In the genomic region with DNA sequence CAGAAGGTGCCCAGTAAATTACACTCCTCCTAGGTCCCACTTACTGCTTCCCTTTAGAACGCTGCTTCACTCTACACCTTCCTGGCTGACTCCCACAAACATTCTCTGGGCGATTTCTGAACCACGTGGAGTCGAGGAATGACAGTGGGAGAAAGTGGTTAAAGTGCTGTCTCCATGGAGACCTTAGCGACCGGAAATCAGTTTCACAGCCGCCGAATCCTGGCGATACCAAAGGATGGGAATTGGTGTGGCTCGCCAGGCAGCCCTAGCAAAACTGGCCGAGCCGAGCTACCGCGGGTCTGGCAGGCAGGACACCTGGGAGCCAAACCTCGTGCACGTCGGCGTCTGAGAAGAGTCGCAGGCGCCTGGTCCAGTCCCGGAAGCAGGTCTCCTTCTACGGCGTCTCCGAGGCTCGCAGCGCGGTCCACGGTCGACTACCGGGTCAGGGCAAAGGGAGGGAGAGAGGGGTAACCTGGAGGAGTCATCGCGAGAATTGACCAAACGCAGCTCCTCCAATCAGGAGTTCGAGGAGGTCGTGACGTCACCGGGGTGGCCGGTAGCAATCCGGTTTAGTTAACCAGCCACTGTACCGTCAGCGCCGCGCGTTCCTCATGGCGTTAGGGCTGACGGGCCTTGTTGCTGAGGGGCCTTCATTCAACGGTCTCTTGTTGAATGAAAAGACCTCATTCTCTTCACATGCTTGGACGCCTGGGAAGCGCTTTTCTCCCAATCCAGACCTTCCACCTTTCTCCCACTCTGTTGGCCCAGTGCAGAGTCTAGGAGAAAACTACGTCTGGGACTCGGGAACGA, we compare ENCODE assay signal across 1 cellular context.
TF ChIP-seq lines count a peak whose summit lies in the region.

Gene THADA, minus strand, starts transcription at position 436 of the 810 bp plus-strand sequence. CDS start 3,646 bp downstream, outside the sequence.

TF ChIP-seq in HepG2, 621 proteins besides CTCF, POLR2A, EP300 and RAD21 (continued from another document and continues in another):
- TF ChIP-seq FOXA1 (IDR thresholded peaks at IDR 0.05) (no peak), FOXA1 (CRISPR knock-in tag; IDR thresholded peaks at IDR 0.05) (peak; percentile 26; the same call in 1 of the 2 replicates), ZNF431 (CRISPR knock-in tag; IDR thresholded peaks at IDR 0.05; ENCODE audit: borderline replicate concordance, low read depth) (peak; percentile 53; the same call in 1 of the 2 replicates), DMTF1 (CRISPR knock-in tag; IDR thresholded peaks at IDR 0.05) (0 out of 2 replicates have a peak, but pooled peaks have one; percentile 42), YEATS2 (CRISPR knock-in tag; IDR thresholded peaks at IDR 0.05; ENCODE audit: borderline replicate concordance) (peak; percentile 97), MED8 (CRISPR knock-in tag; IDR thresholded peaks at IDR 0.05; ENCODE audit: insufficient replicate concordance) (no peak), ZNF292 (CRISPR knock-in tag; IDR thresholded peaks at IDR 0.05; ENCODE audit: borderline replicate concordance, low read depth) (peak; percentile 73; the same call in 1 of the 2 replicates), TOE1 (CRISPR knock-in tag; IDR thresholded peaks at IDR 0.05) (peak; percentile 61; the same call in 1 of the 2 replicates), ZNF468 (CRISPR knock-in tag; IDR thresholded peaks at IDR 0.05) (no peak; the same call in 1 of the 2 replicates), ZNF576 (CRISPR knock-in tag; IDR thresholded peaks at IDR 0.05) (no peak), CERS6 (CRISPR knock-in tag; IDR thresholded peaks at IDR 0.05) (no peak), ZNF18 (CRISPR knock-in tag; IDR thresholded peaks at IDR 0.05; ENCODE audit: insufficient replicate concordance) (no peak), HOXA3 (CRISPR knock-in tag; IDR thresholded peaks at IDR 0.05) (peak; percentile 99), PITX1 (CRISPR knock-in tag; IDR thresholded peaks at IDR 0.05) (peak; percentile 90), REPIN1 (CRISPR knock-in tag; IDR thresholded peaks at IDR 0.05; ENCODE audit: borderline replicate concordance, low read depth) (peak; percentile 92; the same call in 1 of the 2 replicates), JDP2 (CRISPR knock-in tag; IDR thresholded peaks at IDR 0.05; ENCODE audit: borderline replicate concordance) (no peak; the same call in 1 of the 2 replicates), ZNF674 (CRISPR knock-in tag; IDR thresholded peaks at IDR 0.05; ENCODE audit: low read depth) (no peak), CHCHD3 (CRISPR knock-in tag; IDR thresholded peaks at IDR 0.05) (0 out of 2 replicates have a peak, but pooled peaks have one; percentile 88), NR3C1 (CRISPR knock-in tag; IDR thresholded peaks at IDR 0.05) (no peak), ZNF205 (CRISPR knock-in tag; IDR thresholded peaks at IDR 0.05) (peak; percentile 78), ZNF660 (CRISPR knock-in tag; IDR thresholded peaks at IDR 0.05; ENCODE audit: borderline replicate concordance, low read depth) (peak; percentile 46; the same call in 1 of the 2 replicates), ZFY (CRISPR knock-in tag; IDR thresholded peaks at IDR 0.05) (peak; percentile 99), ZBTB46 (CRISPR knock-in tag; IDR thresholded peaks at IDR 0.05; ENCODE audit: borderline replicate concordance) (peak; percentile 66; the same call in 1 of the 2 replicates)
- TF ChIP-seq, protein P1, sequence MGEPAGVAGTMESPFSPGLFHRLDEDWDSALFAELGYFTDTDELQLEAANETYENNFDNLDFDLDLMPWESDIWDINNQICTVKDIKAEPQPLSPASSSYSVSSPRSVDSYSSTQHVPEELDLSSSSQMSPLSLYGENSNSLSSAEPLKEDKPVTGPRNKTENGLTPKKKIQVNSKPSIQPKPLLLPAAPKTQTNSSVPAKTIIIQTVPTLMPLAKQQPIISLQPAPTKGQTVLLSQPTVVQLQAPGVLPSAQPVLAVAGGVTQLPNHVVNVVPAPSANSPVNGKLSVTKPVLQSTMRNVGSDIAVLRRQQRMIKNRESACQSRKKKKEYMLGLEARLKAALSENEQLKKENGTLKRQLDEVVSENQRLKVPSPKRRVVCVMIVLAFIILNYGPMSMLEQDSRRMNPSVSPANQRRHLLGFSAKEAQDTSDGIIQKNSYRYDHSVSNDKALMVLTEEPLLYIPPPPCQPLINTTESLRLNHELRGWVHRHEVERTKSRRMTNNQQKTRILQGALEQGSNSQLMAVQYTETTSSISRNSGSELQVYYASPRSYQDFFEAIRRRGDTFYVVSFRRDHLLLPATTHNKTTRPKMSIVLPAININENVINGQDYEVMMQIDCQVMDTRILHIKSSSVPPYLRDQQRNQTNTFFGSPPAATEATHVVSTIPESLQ (CRISPR knock-in tag; conservative IDR thresholded peaks at IDR 0.05) = peak; percentile 89; the same call in 1 of the 2 replicates
- TF ChIP-seq, protein P2, sequence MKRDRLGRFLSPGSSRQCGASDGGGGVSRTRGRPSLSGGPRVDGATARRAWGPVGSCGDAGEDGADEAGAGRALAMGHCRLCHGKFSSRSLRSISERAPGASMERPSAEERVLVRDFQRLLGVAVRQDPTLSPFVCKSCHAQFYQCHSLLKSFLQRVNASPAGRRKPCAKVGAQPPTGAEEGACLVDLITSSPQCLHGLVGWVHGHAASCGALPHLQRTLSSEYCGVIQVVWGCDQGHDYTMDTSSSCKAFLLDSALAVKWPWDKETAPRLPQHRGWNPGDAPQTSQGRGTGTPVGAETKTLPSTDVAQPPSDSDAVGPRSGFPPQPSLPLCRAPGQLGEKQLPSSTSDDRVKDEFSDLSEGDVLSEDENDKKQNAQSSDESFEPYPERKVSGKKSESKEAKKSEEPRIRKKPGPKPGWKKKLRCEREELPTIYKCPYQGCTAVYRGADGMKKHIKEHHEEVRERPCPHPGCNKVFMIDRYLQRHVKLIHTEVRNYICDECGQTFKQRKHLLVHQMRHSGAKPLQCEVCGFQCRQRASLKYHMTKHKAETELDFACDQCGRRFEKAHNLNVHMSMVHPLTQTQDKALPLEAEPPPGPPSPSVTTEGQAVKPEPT (CRISPR knock-in tag; IDR thresholded peaks at IDR 0.05; ENCODE audit: low read depth) = 0 out of 2 replicates have a peak, but pooled peaks have one; percentile 27
- TF ChIP-seq, protein P3, sequence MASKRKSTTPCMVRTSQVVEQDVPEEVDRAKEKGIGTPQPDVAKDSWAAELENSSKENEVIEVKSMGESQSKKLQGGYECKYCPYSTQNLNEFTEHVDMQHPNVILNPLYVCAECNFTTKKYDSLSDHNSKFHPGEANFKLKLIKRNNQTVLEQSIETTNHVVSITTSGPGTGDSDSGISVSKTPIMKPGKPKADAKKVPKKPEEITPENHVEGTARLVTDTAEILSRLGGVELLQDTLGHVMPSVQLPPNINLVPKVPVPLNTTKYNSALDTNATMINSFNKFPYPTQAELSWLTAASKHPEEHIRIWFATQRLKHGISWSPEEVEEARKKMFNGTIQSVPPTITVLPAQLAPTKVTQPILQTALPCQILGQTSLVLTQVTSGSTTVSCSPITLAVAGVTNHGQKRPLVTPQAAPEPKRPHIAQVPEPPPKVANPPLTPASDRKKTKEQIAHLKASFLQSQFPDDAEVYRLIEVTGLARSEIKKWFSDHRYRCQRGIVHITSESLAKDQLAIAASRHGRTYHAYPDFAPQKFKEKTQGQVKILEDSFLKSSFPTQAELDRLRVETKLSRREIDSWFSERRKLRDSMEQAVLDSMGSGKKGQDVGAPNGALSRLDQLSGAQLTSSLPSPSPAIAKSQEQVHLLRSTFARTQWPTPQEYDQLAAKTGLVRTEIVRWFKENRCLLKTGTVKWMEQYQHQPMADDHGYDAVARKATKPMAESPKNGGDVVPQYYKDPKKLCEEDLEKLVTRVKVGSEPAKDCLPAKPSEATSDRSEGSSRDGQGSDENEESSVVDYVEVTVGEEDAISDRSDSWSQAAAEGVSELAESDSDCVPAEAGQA (IDR thresholded peaks at IDR 0.05; ENCODE audit: low read depth) = peak; percentile 89
- TF ChIP-seq, protein P3 (CRISPR knock-in tag; IDR thresholded peaks at IDR 0.05; ENCODE audit: borderline replicate concordance) = no peak
- TF ChIP-seq, protein P4, sequence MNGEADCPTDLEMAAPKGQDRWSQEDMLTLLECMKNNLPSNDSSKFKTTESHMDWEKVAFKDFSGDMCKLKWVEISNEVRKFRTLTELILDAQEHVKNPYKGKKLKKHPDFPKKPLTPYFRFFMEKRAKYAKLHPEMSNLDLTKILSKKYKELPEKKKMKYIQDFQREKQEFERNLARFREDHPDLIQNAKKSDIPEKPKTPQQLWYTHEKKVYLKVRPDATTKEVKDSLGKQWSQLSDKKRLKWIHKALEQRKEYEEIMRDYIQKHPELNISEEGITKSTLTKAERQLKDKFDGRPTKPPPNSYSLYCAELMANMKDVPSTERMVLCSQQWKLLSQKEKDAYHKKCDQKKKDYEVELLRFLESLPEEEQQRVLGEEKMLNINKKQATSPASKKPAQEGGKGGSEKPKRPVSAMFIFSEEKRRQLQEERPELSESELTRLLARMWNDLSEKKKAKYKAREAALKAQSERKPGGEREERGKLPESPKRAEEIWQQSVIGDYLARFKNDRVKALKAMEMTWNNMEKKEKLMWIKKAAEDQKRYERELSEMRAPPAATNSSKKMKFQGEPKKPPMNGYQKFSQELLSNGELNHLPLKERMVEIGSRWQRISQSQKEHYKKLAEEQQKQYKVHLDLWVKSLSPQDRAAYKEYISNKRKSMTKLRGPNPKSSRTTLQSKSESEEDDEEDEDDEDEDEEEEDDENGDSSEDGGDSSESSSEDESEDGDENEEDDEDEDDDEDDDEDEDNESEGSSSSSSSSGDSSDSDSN (CRISPR knock-in tag; IDR thresholded peaks at IDR 0.05) = peak; percentile 67; the same call in 1 of the 2 replicates
